Comparison of ENCODE assay signal across 1 cellular context in genomic region chr14:69096766-69097475, GRCh38.
TF ChIP-seq lines count a peak whose summit lies in the region.

No MANE protein-coding gene starts in this region.

TF ChIP-seq in GM23338, 12 proteins besides CTCF, POLR2A, EP300 and RAD21 (continued from another document):
- TF ChIP-seq, protein P1, sequence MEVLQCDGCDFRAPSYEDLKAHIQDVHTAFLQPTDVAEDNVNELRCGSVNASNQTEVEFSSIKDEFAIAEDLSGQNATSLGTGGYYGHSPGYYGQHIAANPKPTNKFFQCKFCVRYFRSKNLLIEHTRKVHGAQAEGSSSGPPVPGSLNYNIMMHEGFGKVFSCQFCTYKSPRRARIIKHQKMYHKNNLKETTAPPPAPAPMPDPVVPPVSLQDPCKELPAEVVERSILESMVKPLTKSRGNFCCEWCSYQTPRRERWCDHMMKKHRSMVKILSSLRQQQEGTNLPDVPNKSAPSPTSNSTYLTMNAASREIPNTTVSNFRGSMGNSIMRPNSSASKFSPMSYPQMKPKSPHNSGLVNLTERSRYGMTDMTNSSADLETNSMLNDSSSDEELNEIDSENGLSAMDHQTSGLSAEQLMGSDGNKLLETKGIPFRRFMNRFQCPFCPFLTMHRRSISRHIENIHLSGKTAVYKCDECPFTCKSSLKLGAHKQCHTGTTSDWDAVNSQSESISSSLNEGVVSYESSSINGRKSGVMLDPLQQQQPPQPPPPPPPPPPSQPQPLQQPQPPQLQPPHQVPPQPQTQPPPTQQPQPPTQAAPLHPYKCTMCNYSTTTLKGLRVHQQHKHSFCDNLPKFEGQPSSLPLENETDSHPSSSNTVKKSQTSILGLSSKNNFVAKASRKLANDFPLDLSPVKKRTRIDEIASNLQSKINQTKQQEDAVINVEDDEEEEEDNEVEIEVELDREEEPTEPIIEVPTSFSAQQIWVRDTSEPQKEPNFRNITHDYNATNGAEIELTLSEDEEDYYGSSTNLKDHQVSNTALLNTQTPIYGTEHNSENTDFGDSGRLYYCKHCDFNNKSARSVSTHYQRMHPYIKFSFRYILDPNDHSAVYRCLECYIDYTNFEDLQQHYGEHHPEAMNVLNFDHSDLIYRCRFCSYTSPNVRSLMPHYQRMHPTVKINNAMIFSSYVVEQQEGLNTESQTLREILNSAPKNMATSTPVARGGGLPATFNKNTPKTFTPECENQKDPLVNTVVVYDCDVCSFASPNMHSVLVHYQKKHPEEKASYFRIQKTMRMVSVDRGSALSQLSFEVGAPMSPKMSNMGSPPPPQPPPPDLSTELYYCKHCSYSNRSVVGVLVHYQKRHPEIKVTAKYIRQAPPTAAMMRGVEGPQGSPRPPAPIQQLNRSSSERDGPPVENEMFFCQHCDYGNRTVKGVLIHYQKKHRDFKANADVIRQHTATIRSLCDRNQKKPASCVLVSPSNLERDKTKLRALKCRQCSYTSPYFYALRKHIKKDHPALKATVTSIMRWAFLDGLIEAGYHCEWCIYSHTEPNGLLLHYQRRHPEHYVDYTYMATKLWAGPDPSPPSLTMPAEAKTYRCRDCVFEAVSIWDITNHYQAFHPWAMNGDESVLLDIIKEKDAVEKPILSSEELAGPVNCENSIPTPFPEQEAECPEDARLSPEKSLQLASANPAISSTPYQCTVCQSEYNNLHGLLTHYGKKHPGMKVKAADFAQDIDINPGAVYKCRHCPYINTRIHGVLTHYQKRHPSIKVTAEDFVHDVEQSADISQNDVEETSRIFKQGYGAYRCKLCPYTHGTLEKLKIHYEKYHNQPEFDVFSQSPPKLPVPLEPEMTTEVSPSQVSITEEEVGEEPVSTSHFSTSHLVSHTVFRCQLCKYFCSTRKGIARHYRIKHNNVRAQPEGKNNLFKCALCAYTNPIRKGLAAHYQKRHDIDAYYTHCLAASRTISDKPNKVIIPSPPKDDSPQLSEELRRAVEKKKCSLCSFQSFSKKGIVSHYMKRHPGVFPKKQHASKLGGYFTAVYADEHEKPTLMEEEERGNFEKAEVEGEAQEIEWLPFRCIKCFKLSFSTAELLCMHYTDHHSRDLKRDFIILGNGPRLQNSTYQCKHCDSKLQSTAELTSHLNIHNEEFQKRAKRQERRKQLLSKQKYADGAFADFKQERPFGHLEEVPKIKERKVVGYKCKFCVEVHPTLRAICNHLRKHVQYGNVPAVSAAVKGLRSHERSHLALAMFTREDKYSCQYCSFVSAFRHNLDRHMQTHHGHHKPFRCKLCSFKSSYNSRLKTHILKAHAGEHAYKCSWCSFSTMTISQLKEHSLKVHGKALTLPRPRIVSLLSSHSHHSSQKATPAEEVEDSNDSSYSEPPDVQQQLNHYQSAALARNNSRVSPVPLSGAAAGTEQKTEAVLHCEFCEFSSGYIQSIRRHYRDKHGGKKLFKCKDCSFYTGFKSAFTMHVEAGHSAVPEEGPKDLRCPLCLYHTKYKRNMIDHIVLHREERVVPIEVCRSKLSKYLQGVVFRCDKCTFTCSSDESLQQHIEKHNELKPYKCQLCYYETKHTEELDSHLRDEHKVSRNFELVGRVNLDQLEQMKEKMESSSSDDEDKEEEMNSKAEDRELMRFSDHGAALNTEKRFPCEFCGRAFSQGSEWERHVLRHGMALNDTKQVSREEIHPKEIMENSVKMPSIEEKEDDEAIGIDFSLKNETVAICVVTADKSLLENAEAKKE (CRISPR knock-in tag; IDR thresholded peaks at IDR 0.05), result no peak
- TF ChIP-seq JUNB (IDR thresholded peaks at IDR 0.05; ENCODE audit: unreplicated experiment) (no peak), POLR2AphosphoS5 (IDR thresholded peaks at IDR 0.05; ENCODE audit: low read depth) (no peak), NANOG (IDR thresholded peaks at IDR 0.05; ENCODE audit: borderline replicate concordance) (no peak), EZH2 (IDR thresholded peaks at IDR 0.05; ENCODE audit: low read depth, unreplicated experiment) (no peak), STAT1 (IDR thresholded peaks at IDR 0.05; ENCODE audit: unreplicated experiment) (no peak), ZNF331 (CRISPR knock-in tag; IDR thresholded peaks at IDR 0.05; ENCODE audit: low read depth) (no peak), EZH2phosphoT487 (IDR thresholded peaks at IDR 0.05; ENCODE audit: unreplicated experiment) (no peak), ZNF114 (CRISPR knock-in tag; IDR thresholded peaks at IDR 0.05) (no peak), CREB1 (CRISPR knock-in tag; IDR thresholded peaks at IDR 0.05; ENCODE audit: low read depth) (no peak), REST (IDR thresholded peaks at IDR 0.05; ENCODE audit: unreplicated experiment) (no peak)
